1 cellular context compared by ENCODE assay signal in genomic region chr5:142849880-142850279, GRCh38.
TF ChIP-seq lines count a peak whose summit lies in the region.

No MANE protein-coding gene starts in this region.

TF ChIP-seq in H1, 55 proteins besides CTCF, POLR2A, EP300 and RAD21:
- TF ChIP-seq TBP (IDR thresholded peaks at IDR 0.05; ENCODE audit: low read depth, low read length) (no peak), SP1 (IDR thresholded peaks at IDR 0.05; ENCODE audit: low read depth, low read length) (no peak), FOSL1 (IDR thresholded peaks at IDR 0.05; ENCODE audit: insufficient read depth, low read depth, low read length) (no peak), USF2 (IDR thresholded peaks at IDR 0.05; ENCODE audit: low read length) (no peak), NANOG (IDR thresholded peaks at IDR 0.05; ENCODE audit: insufficient read depth, low read depth, low read length, poor library complexity, severe bottlenecking) (no peak), KDM4A (IDR thresholded peaks at IDR 0.05; ENCODE audit: low read depth, low read length, severe bottlenecking) (no peak), TEAD4 (IDR thresholded peaks at IDR 0.05; ENCODE audit: low read depth, low read length) (no peak)
